Comparison of ENCODE assay signal across 2 cellular contexts in genomic region chr1:47124834-47125233, GRCh38. TPM values are rescaled to one million over a fixed set of nuclear protein-coding genes. Genes with fewer than 3 reads are reported as not detected.
"Had no signal": no experiment of that assay in that cellular context is flagged by ENCODE, and none has a peak within 500 bp of the region (broad histone marks: within the 10 kb centered on the region; RNA-seq: fewer than 3 reads in every experiment).

No MANE protein-coding gene starts in this region.

RNA-seq across cellular contexts. Expression of gene CYP4A22, which starts 12.4 kb away (rescaled TPM):
- total RNA-seq: G401, GM12878 had no signal
- polyA plus RNA-seq: GM12878 had no signal

RNA-seq across cellular contexts. Expression of gene CYP4Z1, which starts 57.8 kb away (rescaled TPM):
- total RNA-seq: G401, GM12878 had no signal
- polyA plus RNA-seq: GM12878 had no signal
